ENCODE assay signal across 21 cellular contexts in the genomic region with DNA sequence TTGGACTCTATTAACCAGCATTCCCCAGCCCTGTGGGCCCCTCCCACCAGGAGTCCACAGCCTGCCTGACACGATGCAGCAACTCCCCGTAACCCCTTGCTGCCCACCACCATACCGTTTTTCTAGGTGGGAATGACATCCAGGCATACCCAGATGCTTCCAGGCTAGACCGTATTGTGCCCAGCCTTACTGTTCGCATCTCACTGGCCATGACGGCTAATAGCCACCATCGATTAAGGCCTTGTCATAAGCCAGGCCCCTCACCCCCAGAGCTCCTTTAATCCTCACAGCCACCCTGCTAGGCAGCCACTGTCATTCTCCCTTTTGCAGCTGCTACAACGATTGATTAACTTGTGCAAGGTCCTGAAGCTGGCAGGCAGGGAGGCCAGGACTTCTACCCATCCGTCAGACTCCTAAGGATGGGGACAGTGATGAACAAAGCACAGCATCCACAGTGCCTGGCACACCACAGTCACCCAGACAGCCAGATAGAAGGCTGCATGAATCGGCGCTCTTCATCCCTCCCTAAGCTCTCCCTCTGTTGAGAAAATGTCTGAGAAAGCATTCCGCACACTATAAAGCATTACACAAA.
DNase-seq lines count a peak whose midpoint lies in the region; ATAC-seq and TF ChIP-seq lines count a peak whose summit lies in the region.
"Had no signal": no experiment of that assay in that cellular context is flagged by ENCODE, and none has a peak within 500 bp of the region (broad histone marks: within the 10 kb centered on the region; RNA-seq: fewer than 3 reads in every experiment).

No MANE protein-coding gene starts in this region.

- H3K4me3 ChIP-seq in WERI-Rb-1 (ENCODE audit: low read depth, low read length): no peak overlapping the region
- H3K4me3 ChIP-seq: skin epidermis had no signal

- ATAC-seq in GM21529 (IDR thresholded peaks at IDR 0.05; ENCODE audit: unreplicated experiment): no peak
- no peak for ATAC-seq in GM19455 (IDR thresholded peaks at IDR 0.05; ENCODE audit: unreplicated experiment)
- ATAC-seq: activated T-helper 17 cell treated with anti-CD3 and anti-CD28 coated beads, Interleukin-2, amount 50 U/mL, for 72 hours; stimulated activated memory B cell treated with anti-CD40 and anti-IgM and Interleukin-4, amounts not matched to agents 10 μg/mL and 1 μg/mL and 100 μg/mL, for 72 hours had no signal

- no peak overlapping the region for H3K27ac ChIP-seq in WERI-Rb-1
- H3K27ac ChIP-seq: skin epidermis had no signal

- H3K27ac Mint-ChIP-seq in progenitor cell of endocrine pancreas: peak overlapping the region; percentile 90
- H3K27ac Mint-ChIP-seq: activated T-helper 17 cell treated with anti-CD3 and anti-CD28 coated beads, Interleukin-2, amount 50 U/mL, for 72 hours; CD4-positive, alpha-beta T cell; immature natural killer cell; stimulated activated memory B cell treated with anti-CD40 and anti-IgM and Interleukin-4, amounts not matched to agents 10 μg/mL and 1 μg/mL and 100 μg/mL, for 72 hours had no signal

- peaks cover 34% of the 10 kb centered on the region for H3K4me1 Mint-ChIP-seq in progenitor cell of endocrine pancreas (ENCODE audit: low read depth)
- H3K4me1 Mint-ChIP-seq: activated T-helper 17 cell treated with anti-CD3 and anti-CD28 coated beads, Interleukin-2, amount 50 U/mL, for 72 hours; stimulated activated memory B cell treated with anti-CD40 and anti-IgM and Interleukin-4, amounts not matched to agents 10 μg/mL and 1 μg/mL and 100 μg/mL, for 72 hours had no signal

- no peaks in the 10 kb centered on the region for H3K36me3 Mint-ChIP-seq in progenitor cell of endocrine pancreas (ENCODE audit: insufficient read depth)
- H3K36me3 Mint-ChIP-seq: immature natural killer cell; stimulated activated memory B cell treated with anti-CD40 and anti-IgM and Interleukin-4, amounts not matched to agents 10 μg/mL and 1 μg/mL and 100 μg/mL, for 72 hours; WTC11 had no signal

- H3K36me3 ChIP-seq in WERI-Rb-1: no peaks in the 10 kb centered on the region

- no peak for TF ChIP-seq CTCF in WERI-Rb-1 (IDR thresholded peaks at IDR 0.05; ENCODE audit: low read depth, low read length)
- TF ChIP-seq CTCF in progenitor cell of endocrine pancreas (IDR thresholded peaks at IDR 0.05; ENCODE audit: unreplicated experiment): no peak

- DNase-seq in Ammon's horn (ENCODE audit: low spot score) (peak; percentile 37), WERI-Rb-1 (peak; percentile 63), islet precursor cell (peak; percentile 59), progenitor cell of endocrine pancreas (ENCODE audit: low spot score, unreplicated experiment) (no peak), NCI-H2227 treated with DMSO at 0.1 percent for 48 hours (lab: John Stamatoyannopoulos, UW) (no peak), dermis blood vessel endothelial cell (no peak)
- DNase-seq: activated CD8-positive, alpha-beta memory T cell treated with anti-CD3 and anti-CD28 coated beads for 24 hours; amniotic stem cell; CD4-positive, alpha-beta T cell; DMS79; immature natural killer cell; MM.1S; NCI-H1930; NCI-H69; T-helper 1 cell had no signal

- no peaks in the 10 kb centered on the region for H3K27me3 Mint-ChIP-seq in progenitor cell of endocrine pancreas
- H3K27me3 Mint-ChIP-seq: CD4-positive, alpha-beta T cell; stimulated activated memory B cell treated with anti-CD40 and anti-IgM and Interleukin-4, amounts not matched to agents 10 μg/mL and 1 μg/mL and 100 μg/mL, for 72 hours had no signal

- H3K4me3 Mint-ChIP-seq in progenitor cell of endocrine pancreas (ENCODE audit: low read depth): no peak overlapping the region
- H3K4me3 Mint-ChIP-seq: activated T-helper 17 cell treated with anti-CD3 and anti-CD28 coated beads, Interleukin-2, amount 50 U/mL, for 72 hours; CD4-positive, alpha-beta T cell; immature natural killer cell; stimulated activated memory B cell treated with anti-CD40 and anti-IgM and Interleukin-4, amounts not matched to agents 10 μg/mL and 1 μg/mL and 100 μg/mL, for 72 hours; WTC11 had no signal

- H3K27me3 ChIP-seq in WERI-Rb-1 (ENCODE audit: insufficient read depth, low read depth, severe bottlenecking): no peaks in the 10 kb centered on the region

- no peaks in the 10 kb centered on the region for H3K9me3 ChIP-seq in WERI-Rb-1 (ENCODE audit: severe bottlenecking)

- no peaks in the 10 kb centered on the region for H3K9me3 Mint-ChIP-seq in progenitor cell of endocrine pancreas (ENCODE audit: low read depth)
- H3K9me3 Mint-ChIP-seq: activated T-helper 17 cell treated with anti-CD3 and anti-CD28 coated beads, Interleukin-2, amount 50 U/mL, for 72 hours; CD4-positive, alpha-beta T cell; immature natural killer cell; stimulated activated memory B cell treated with anti-CD40 and anti-IgM and Interleukin-4, amounts not matched to agents 10 μg/mL and 1 μg/mL and 100 μg/mL, for 72 hours; WTC11 had no signal

Comparison
In these comparisons a context has a peak if more than half of its experiments do, and no peak if none do; other contexts are left out.
1. DNase-seq: peak in Ammon's horn (single experiment), WERI-Rb-1 (single experiment) and islet precursor cell (single experiment); none in progenitor cell of endocrine pancreas (single experiment), NCI-H2227 treated with DMSO at 0.1 percent for 48 hours (single experiment) and dermis blood vessel endothelial cell (single experiment).